ENCODE assay signal across 8 cellular contexts in genomic region chr3:41418961-41419691, GRCh38.
DNase-seq lines count a peak whose midpoint lies in the region; ATAC-seq and TF ChIP-seq lines count a peak whose summit lies in the region.

No MANE protein-coding gene starts in this region.

- H3K18ac ChIP-seq in mesenchymal stem cell (ENCODE audit: low read depth in 1 of 2, low read length in 2 of 2) = no peak overlapping the region

- DNase-seq in ELR (ENCODE audit: low read depth) (peak; percentile 63), LHCN-M2 (ENCODE audit: low read depth) (peak; percentile 74), mesenchymal stem cell (peak; percentile 60), germinal center (ENCODE audit: low spot score) (no peak), tibial artery (no peak), BE2C (no peak)

- H3K4me3 Mint-ChIP-seq in activated T-helper 17 cell treated with anti-CD3 and anti-CD28 coated beads, Interleukin-2, amount 50 U/mL, for 72 hours = peak overlapping the region; percentile 0

- no peaks in the 10 kb centered on the region for H3K79me1 ChIP-seq in mesenchymal stem cell (replicated peaks; ENCODE audit: low read length, poor library complexity, severe bottlenecking)

- H3K27ac ChIP-seq in mesenchymal stem cell (ENCODE audit: low read length, poor library complexity, severe bottlenecking) = peak overlapping the region; percentile 75
- H3K27ac ChIP-seq in tibial artery = no peak overlapping the region

- H3K4me1 ChIP-seq in mesenchymal stem cell (ENCODE audit: control insufficient read depth, insufficient read depth, low read depth, low read length) (peaks cover 5% of the 10 kb centered on the region), tibial artery (no peaks in the 10 kb centered on the region), BE2C (no peaks in the 10 kb centered on the region)

- H3K27me3 Mint-ChIP-seq in activated T-helper 17 cell treated with anti-CD3 and anti-CD28 coated beads, Interleukin-2, amount 50 U/mL, for 72 hours = no peaks in the 10 kb centered on the region

- H2BK120ac ChIP-seq in mesenchymal stem cell (ENCODE audit: low read depth, low read length) = no peak overlapping the region

- no peak overlapping the region for H2BK12ac ChIP-seq in mesenchymal stem cell (ENCODE audit: low read length in 2 of 2)

- no peak overlapping the region for H3K9ac ChIP-seq in mesenchymal stem cell (ENCODE audit: low read length)

- no peak overlapping the region for H4K8ac ChIP-seq in mesenchymal stem cell (ENCODE audit: low read length)

- H3K27me3 ChIP-seq in mesenchymal stem cell (ENCODE audit: control insufficient read depth in 1 of 2, insufficient read depth in 1 of 2, low read length in 2 of 2) (no peaks in the 10 kb centered on the region), tibial artery (no peaks in the 10 kb centered on the region), BE2C (no peaks in the 10 kb centered on the region)

- no peak overlapping the region for H3K4me2 ChIP-seq in mesenchymal stem cell (ENCODE audit: low read length, poor library complexity, severe bottlenecking)

- TF ChIP-seq CTCF in tibial artery (IDR thresholded peaks at IDR 0.05) (no peak), BE2C (IDR thresholded peaks at IDR 0.05; ENCODE audit: low read depth, low read length) (no peak)

- H3K36me3 Mint-ChIP-seq in activated T-helper 17 cell treated with anti-CD3 and anti-CD28 coated beads, Interleukin-2, amount 50 U/mL, for 72 hours (ENCODE audit: low read depth) = no peaks in the 10 kb centered on the region

- H3K14ac ChIP-seq in mesenchymal stem cell (ENCODE audit: low read length in 2 of 2) = no peak overlapping the region

- H3K4me3 ChIP-seq in mesenchymal stem cell (ENCODE audit: insufficient read depth in 1 of 2, low read depth in 1 of 2, low read length in 2 of 2) = no peak overlapping the region
- no peak overlapping the region for H3K4me3 ChIP-seq in tibial artery
- no peak overlapping the region for H3K4me3 ChIP-seq in BE2C (ENCODE audit: low read depth, low read length)

- no peak overlapping the region for H3K27ac Mint-ChIP-seq in activated T-helper 17 cell treated with anti-CD3 and anti-CD28 coated beads, Interleukin-2, amount 50 U/mL, for 72 hours

- H2BK5ac ChIP-seq in mesenchymal stem cell (ENCODE audit: low read depth, low read length, poor library complexity, severe bottlenecking) = no peak overlapping the region

- H2AFZ ChIP-seq in mesenchymal stem cell (ENCODE audit: low read depth, low read length) = no peak overlapping the region

- no peaks in the 10 kb centered on the region for H3K4me1 Mint-ChIP-seq in activated T-helper 17 cell treated with anti-CD3 and anti-CD28 coated beads, Interleukin-2, amount 50 U/mL, for 72 hours

- H3K36me3 ChIP-seq in mesenchymal stem cell (ENCODE audit: control insufficient read depth in 1 of 2, insufficient read depth in 2 of 2, low read depth in 1 of 2, low read length in 2 of 2) = no peaks in the 10 kb centered on the region
- no peaks in the 10 kb centered on the region for H3K36me3 ChIP-seq in tibial artery
- no peaks in the 10 kb centered on the region for H3K36me3 ChIP-seq in BE2C

- intact Hi-C loops in tibial artery (cut with DNase I; ENCODE audit: low total_unique reads) = no loop called here

- H3K23ac ChIP-seq in mesenchymal stem cell (ENCODE audit: low read length in 2 of 2) = no peak overlapping the region

- H2AK5ac ChIP-seq in mesenchymal stem cell (ENCODE audit: low read length, severe bottlenecking) = no peak overlapping the region

- no peak overlapping the region for H4K91ac ChIP-seq in mesenchymal stem cell (ENCODE audit: low read length)

- ATAC-seq in activated T-helper 17 cell treated with anti-CD3 and anti-CD28 coated beads, Interleukin-2, amount 50 U/mL, for 72 hours (replicated peaks) = peak; percentile 96
- no peak for ATAC-seq in HG02852 (IDR thresholded peaks at IDR 0.05; ENCODE audit: unreplicated experiment)

- H3K9me3 ChIP-seq in mesenchymal stem cell (ENCODE audit: control insufficient read depth, low read length) (no peaks in the 10 kb centered on the region), tibial artery (no peaks in the 10 kb centered on the region), BE2C (no peaks in the 10 kb centered on the region)

- H3K9me3 Mint-ChIP-seq in activated T-helper 17 cell treated with anti-CD3 and anti-CD28 coated beads, Interleukin-2, amount 50 U/mL, for 72 hours = no peaks in the 10 kb centered on the region

- H3K4ac ChIP-seq in mesenchymal stem cell (ENCODE audit: low read depth in 1 of 2, low read length in 2 of 2) = no peak overlapping the region

- no peak overlapping the region for H2BK15ac ChIP-seq in mesenchymal stem cell (ENCODE audit: low read depth, poor library complexity, severe bottlenecking)

- WGBS in mesenchymal stem cell = 51% methylated on average over 6 of the region's 7 CpGs

Comparison
In these comparisons a context has a peak if more than half of its experiments do, and no peak if none do; other contexts are left out.
1. DNase-seq: peak in ELR (single experiment), LHCN-M2 (single experiment) and mesenchymal stem cell (single experiment); none in germinal center (single experiment), tibial artery (0 of 2) and BE2C (single experiment).